Comparison of ENCODE assay signal across 35 cellular contexts in the genomic region with DNA sequence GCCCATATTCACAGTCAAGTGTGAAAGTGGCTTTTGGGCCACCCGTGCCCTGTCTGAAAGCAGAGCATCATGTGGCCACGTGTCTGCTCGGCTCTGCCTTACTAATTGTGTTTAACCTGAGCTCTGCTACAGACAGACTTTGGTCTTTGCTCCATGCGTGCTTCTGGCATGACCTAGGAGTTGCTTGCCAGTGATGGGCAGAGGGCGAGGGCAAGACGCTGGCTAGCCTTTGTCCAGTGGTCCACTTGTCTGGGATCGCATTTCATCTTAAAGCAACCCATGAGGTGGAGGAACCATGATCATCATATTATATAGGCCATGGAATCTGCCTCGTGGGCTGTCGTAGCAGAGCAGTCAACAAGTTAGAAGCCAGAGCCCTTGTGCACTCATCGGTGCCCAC.
"Had no signal": no experiment of that assay in that cellular context is flagged by ENCODE, and none has a peak within 500 bp of the region (broad histone marks: within the 10 kb centered on the region; RNA-seq: fewer than 3 reads in every experiment).

No MANE protein-coding gene starts in this region.

- H3K9ac ChIP-seq: KMS-11 had no signal

- H3K4me3 ChIP-seq: MG63 had no signal

- H3K27ac ChIP-seq: KMS-11 had no signal

- H3K27me3 ChIP-seq: MG63 had no signal

- DNase-seq: Karpas-422, Kasumi-1, KG1, MG63, MM.1S, MV-4-11, NCI-H1048, NCI-H1092, NCI-H1092 treated with DMSO at 0.1 percent for 48 hours, NCI-H1105, NCI-H1105 treated with DMSO at 0.1 percent for 48 hours, NCI-H1417, NCI-H1417 treated with DMSO at 0.1 percent for 48 hours, NCI-H1436, NCI-H1436 treated with DMSO at 0.1 percent for 48 hours, NCI-H146, NCI-H1694, NCI-H1694 treated with DMSO at 0.1 percent for 48 hours, NCI-H187, NCI-H187 treated with DMSO at 0.1 percent for 48 hours, NCI-H1930, NCI-H2029, NCI-H2029 treated with DMSO at 0.1 percent for 48 hours, NCI-H2081, NCI-H2081 treated with DMSO at 0.1 percent for 48 hours, NCI-H2107, NCI-H2171, NCI-H2171 treated with DMSO at 0.1 percent for 48 hours, NCI-H2227 treated with DMSO at 0.1 percent for 48 hours, NCI-H226, NCI-H345, NCI-H446, NCI-H446 treated with DMSO at 0.1 percent for 48 hours, NCI-H510A had no signal

- H3K36me3 ChIP-seq: MG63 had no signal

- H3K9me3 ChIP-seq: MG63 had no signal
